Comparison of ENCODE assay signal across 27 cellular contexts in genomic region chr2:189000221-189000620, GRCh38. TPM values are rescaled to one million over a fixed set of nuclear protein-coding genes. Genes with fewer than 3 reads are reported as not detected.
DNase-seq lines count a peak whose midpoint lies in the region; ATAC-seq and TF ChIP-seq lines count a peak whose summit lies in the region.
"Had no signal": no experiment of that assay in that cellular context is flagged by ENCODE, and none has a peak within 500 bp of the region (broad histone marks: within the 10 kb centered on the region; RNA-seq: fewer than 3 reads in every experiment).

No MANE protein-coding gene starts in this region.

- H3K4me2 ChIP-seq in HCT116 (ENCODE audit: low read length) (no peak overlapping the region), PC-3 (ENCODE audit: low read length) (no peak overlapping the region), mesenchymal stem cell (ENCODE audit: low read length, poor library complexity, severe bottlenecking) (no peak overlapping the region)
- H3K4me2 ChIP-seq: A549 had no signal

- no peak overlapping the region for H3K27ac ChIP-seq in HCT116 (ENCODE audit: low read depth, low read length)
- peak overlapping the region; percentile 18; the same call in 1 of the 2 replicates for H3K27ac ChIP-seq in PC-3 (ENCODE audit: low read length)
- no peak overlapping the region for H3K27ac ChIP-seq in mesenchymal stem cell (ENCODE audit: low read length, poor library complexity, severe bottlenecking)
- peak overlapping the region; percentile 58 for H3K27ac ChIP-seq in subcutaneous abdominal adipose tissue (ENCODE audit: low read depth, low read length)
- H3K27ac ChIP-seq: A549, SJSA1 had no signal

- H2AFZ ChIP-seq in HCT116 (ENCODE audit: low read depth, low read length, poor library complexity, severe bottlenecking) = peak overlapping the region; percentile 81
- H2AFZ ChIP-seq in PC-3 (ENCODE audit: low read length) = no peak overlapping the region
- no peak overlapping the region for H2AFZ ChIP-seq in mesenchymal stem cell (ENCODE audit: low read depth, low read length)

- H3K9ac ChIP-seq in HCT116 (ENCODE audit: low read length) (no peak overlapping the region), PC-3 (ENCODE audit: low read length) (no peak overlapping the region), mesenchymal stem cell (ENCODE audit: low read length) (peak overlapping the region; percentile 59), subcutaneous abdominal adipose tissue (ENCODE audit: low read length in 5 of 5) (no peak overlapping the region)

- H3K4me1 ChIP-seq in HCT116 (ENCODE audit: control insufficient read depth in 1 of 2, insufficient read depth in 2 of 2, low read length in 2 of 2) = peaks cover 0 to 14% of the 10 kb centered on the region in 2 experiments; a peak in 2 of 4 replicates
- H3K4me1 ChIP-seq in PC-3 (ENCODE audit: insufficient read depth, low read length) = peaks cover 33% of the 10 kb centered on the region
- no peaks in the 10 kb centered on the region for H3K4me1 ChIP-seq in mesenchymal stem cell (ENCODE audit: control insufficient read depth, insufficient read depth, low read depth, low read length)
- H3K4me1 ChIP-seq in subcutaneous abdominal adipose tissue (ENCODE audit: control insufficient read depth in 5 of 5, insufficient read depth in 5 of 5, low read length in 5 of 5) = peaks cover 0 to 2% (median 0%) of the 10 kb centered on the region in 5 donors

- intact Hi-C loops in HCT116 (cut with micrococcal nuclease) = no loop called here
- intact Hi-C loops in PC-3 (cut with micrococcal nuclease) = no loop called here

- H2BK15ac ChIP-seq in mesenchymal stem cell (ENCODE audit: low read depth, poor library complexity, severe bottlenecking) = no peak overlapping the region

- RAD21 ChIA-PET in HCT116 (lab: Charles Lee; ENCODE audit: low non-redundant PET in 1 of 2, low total read pairs in 2 of 2, uncharacterized antibody in 2 of 2, unreplicated experiment in 2 of 2) = no interaction called here

- TF ChIP-seq RAD21 in HCT116 (IDR thresholded peaks at IDR 0.05; ENCODE audit: low read depth) = no peak

- no peaks in the 10 kb centered on the region for H3K9me3 Mint-ChIP-seq in activated T-cell treated with anti-CD3 and anti-CD28 coated beads, Interleukin-2, amount 50 U/mL, for 24 hours
- H3K9me3 Mint-ChIP-seq: CD4-positive, alpha-beta memory T cell had no signal

- no peak for TF ChIP-seq POLR2A in HCT116 (IDR thresholded peaks at IDR 0.05; ENCODE audit: borderline replicate concordance, extremely low read depth, insufficient read depth, insufficient read length)

- DNase-seq in HCT116 (ENCODE audit: low read depth, low spot score) (no peak), PC-3 (no peak), mesenchymal stem cell (no peak), NCI-H446 treated with DMSO at 0.1 percent for 48 hours (lab: John Stamatoyannopoulos, UW) (no peak)
- no peak for DNase-seq in activated T-cell treated with anti-CD3 and anti-CD28 coated beads, Interleukin-2, amount 50 U/mL, for 24 hours
- DNase-seq: C1 segment of cervical spinal cord; CD4-positive, alpha-beta memory T cell; COR-L47; DMS53; HCEC 1CT; Kasumi-1; MV-4-11; NCI-H1105 treated with DMSO at 0.1 percent for 48 hours; NCI-H146; NCI-H1930; NCI-H526 treated with DMSO at 0.1 percent for 48 hours; Right ventricle myocardium superior; RPMI8226 had no signal

- BruUV-seq in HCT116 (replicated peaks; lab: Mats Ljungman, UMichigan) (no TSS peak), PC-3 (replicated peaks; lab: Mats Ljungman, UMichigan) (no TSS peak)

- H3K4me3 ChIP-seq in HCT116 (replicated peaks in 1 of 2; ENCODE audit: low read depth in 1 of 2, low read length in 2 of 2) (no peak overlapping the region), PC-3 (ENCODE audit: low read length) (no peak overlapping the region), mesenchymal stem cell (ENCODE audit: insufficient read depth in 1 of 2, low read depth in 1 of 2, low read length in 2 of 2) (no peak overlapping the region), subcutaneous abdominal adipose tissue (ENCODE audit: low read depth in 1 of 5, low read length in 5 of 5) (no peak overlapping the region)
- H3K4me3 ChIP-seq: A549, K562, SJSA1 had no signal

- H3K27ac Mint-ChIP-seq in activated T-cell treated with anti-CD3 and anti-CD28 coated beads, Interleukin-2, amount 50 U/mL, for 24 hours = no peak overlapping the region
- H3K27ac Mint-ChIP-seq: CD4-positive, alpha-beta memory T cell had no signal

- peaks cover 7% of the 10 kb centered on the region for H3K79me1 ChIP-seq in mesenchymal stem cell (replicated peaks; ENCODE audit: low read length, poor library complexity, severe bottlenecking)

- H2BK5ac ChIP-seq in mesenchymal stem cell (ENCODE audit: low read depth, low read length, poor library complexity, severe bottlenecking) = no peak overlapping the region

- no peaks in the 10 kb centered on the region for H3K36me3 Mint-ChIP-seq in activated T-cell treated with anti-CD3 and anti-CD28 coated beads, Interleukin-2, amount 50 U/mL, for 24 hours (ENCODE audit: low read depth)
- H3K36me3 Mint-ChIP-seq: CD4-positive, alpha-beta memory T cell had no signal

- TF ChIP-seq CTCF in HCT116 (IDR thresholded peaks at IDR 0.05 in 2 of 3, conservative IDR thresholded peaks at IDR 0.05 in 1 of 3; ENCODE audit: borderline replicate concordance in 1 of 3, insufficient read depth in 1 of 3, low read depth in 2 of 3, low read length in 2 of 3) (no peak), PC-3 (conservative IDR thresholded peaks at IDR 0.05; ENCODE audit: low read depth, low read length) (no peak)

- peaks cover 4% of the 10 kb centered on the region for H3K4me1 Mint-ChIP-seq in activated T-cell treated with anti-CD3 and anti-CD28 coated beads, Interleukin-2, amount 50 U/mL, for 24 hours (ENCODE audit: low read depth)

- POLR2A ChIA-PET in HCT116 (lab: Charles Lee) (no interaction called here), PC-3 (lab: Charles Lee; ENCODE audit: unreplicated experiment) (no interaction called here)

- no peak overlapping the region for H3K18ac ChIP-seq in mesenchymal stem cell (ENCODE audit: low read depth in 1 of 2, low read length in 2 of 2)

- H3K27me3 ChIP-seq in HCT116 (ENCODE audit: insufficient read depth, low read length) (no peaks in the 10 kb centered on the region), PC-3 (ENCODE audit: low read length) (no peaks in the 10 kb centered on the region), mesenchymal stem cell (ENCODE audit: control insufficient read depth in 1 of 2, insufficient read depth in 1 of 2, low read length in 2 of 2) (no peaks in the 10 kb centered on the region), subcutaneous abdominal adipose tissue (ENCODE audit: control insufficient read depth in 5 of 5, insufficient read depth in 4 of 5, low read length in 5 of 5) (no peaks in the 10 kb centered on the region)
- H3K27me3 ChIP-seq: SJSA1 had no signal

- no peaks in the 10 kb centered on the region for H3F3A ChIP-seq in PC-3 (ENCODE audit: low read length, unreplicated experiment)

- no peak overlapping the region for H3K4me3 Mint-ChIP-seq in activated T-cell treated with anti-CD3 and anti-CD28 coated beads, Interleukin-2, amount 50 U/mL, for 24 hours
- H3K4me3 Mint-ChIP-seq: CD4-positive, alpha-beta memory T cell had no signal

- no peak overlapping the region for H2AK5ac ChIP-seq in mesenchymal stem cell (ENCODE audit: low read length, severe bottlenecking)

- H3K79me2 ChIP-seq in HCT116 (ENCODE audit: insufficient read depth, low read length) (no peaks in the 10 kb centered on the region), PC-3 (ENCODE audit: low read length) (no peaks in the 10 kb centered on the region)

- H4K8ac ChIP-seq in mesenchymal stem cell (ENCODE audit: low read length) = no peak overlapping the region

- H3K14ac ChIP-seq in mesenchymal stem cell (ENCODE audit: low read length in 2 of 2) = no peak overlapping the region

- H3K9me2 ChIP-seq in HCT116 (ENCODE audit: insufficient read depth) (no peaks in the 10 kb centered on the region), PC-3 (replicated peaks; ENCODE audit: low read length) (peaks cover 4% of the 10 kb centered on the region; the same call in 1 of the 2 replicates)

- no peaks in the 10 kb centered on the region for H3K27me3 Mint-ChIP-seq in activated T-cell treated with anti-CD3 and anti-CD28 coated beads, Interleukin-2, amount 50 U/mL, for 24 hours
- H3K27me3 Mint-ChIP-seq: CD4-positive, alpha-beta memory T cell had no signal

- no peak overlapping the region for H3K23ac ChIP-seq in mesenchymal stem cell (ENCODE audit: low read length in 2 of 2)

- H2BK120ac ChIP-seq in mesenchymal stem cell (ENCODE audit: low read depth, low read length) = no peak overlapping the region

- no peaks in the 10 kb centered on the region for H4K20me1 ChIP-seq in HCT116 (ENCODE audit: insufficient read depth)
- no peaks in the 10 kb centered on the region for H4K20me1 ChIP-seq in PC-3 (ENCODE audit: low read length)

- no peak overlapping the region for H4K91ac ChIP-seq in mesenchymal stem cell (ENCODE audit: low read length)

- H3K36me3 ChIP-seq in HCT116 (ENCODE audit: control insufficient read depth in 1 of 2, insufficient read depth in 2 of 2, low read length in 2 of 2) (no peaks in the 10 kb centered on the region), PC-3 (ENCODE audit: low read depth, low read length) (no peaks in the 10 kb centered on the region), mesenchymal stem cell (ENCODE audit: control insufficient read depth in 1 of 2, insufficient read depth in 2 of 2, low read depth in 1 of 2, low read length in 2 of 2) (peaks cover 30 to 99% of the 10 kb centered on the region in 2 experiments), subcutaneous abdominal adipose tissue (ENCODE audit: control insufficient read depth in 5 of 5, insufficient read depth in 5 of 5, low read length in 5 of 5) (peaks cover 54 to 97% (median 83%) of the 10 kb centered on the region in 5 donors)

- H3K9me3 ChIP-seq in HCT116 (ENCODE audit: control insufficient read depth in 1 of 2, insufficient read depth in 1 of 2, low read depth in 1 of 2, low read length in 2 of 2) (no peaks in the 10 kb centered on the region), PC-3 (ENCODE audit: low read length) (no peaks in the 10 kb centered on the region), mesenchymal stem cell (ENCODE audit: control insufficient read depth, low read length) (no peaks in the 10 kb centered on the region), subcutaneous abdominal adipose tissue (ENCODE audit: control insufficient read depth in 5 of 5, low read length in 5 of 5) (no peaks in the 10 kb centered on the region)
- H3K9me3 ChIP-seq: A549, SJSA1 had no signal

- ATAC-seq in HCT116 (no peak), PC-3 (no peak), HG02938 (IDR thresholded peaks at IDR 0.05; ENCODE audit: unreplicated experiment) (no peak), HG02840 (IDR thresholded peaks at IDR 0.05; ENCODE audit: low FRiP score, unreplicated experiment) (no peak)
- ATAC-seq: A549, HepG2, K562 had no signal

- CTCF ChIA-PET in HCT116 (lab: Charles Lee) (no interaction called here), PC-3 (lab: Charles Lee) (no interaction called here)

- H3K4ac ChIP-seq in mesenchymal stem cell (ENCODE audit: low read depth in 1 of 2, low read length in 2 of 2) = no peak overlapping the region

- no peak overlapping the region for H2BK12ac ChIP-seq in mesenchymal stem cell (ENCODE audit: low read length in 2 of 2)

RNA-seq across cellular contexts. Expression of gene COL3A1, which starts 26.0 kb away (rescaled TPM):
- total RNA-seq in HCT116 (2021; ENCODE audit: unreplicated experiment) (1.0 TPM), PC-3 (2014; rRNA removed) (0.23 and 0.36 TPM in 2 replicates)
- polyA plus RNA-seq in HCT116 (2012) = 0.02 and 0.05 TPM in 2 replicates
- polyA plus RNA-seq in mesenchymal stem cell (2013, experiment 1 of 2) = 3,787 TPM
- 4,096 TPM for polyA plus RNA-seq in mesenchymal stem cell (2013, experiment 2 of 2)
- total RNA-seq: CD4-positive, alpha-beta memory T cell; HT-29; MCF 10A had no signal
- polyA plus RNA-seq: CD4-positive, alpha-beta memory T cell; HepG2 had no signal

Comparison
In these comparisons a context has a peak if more than half of its experiments do, and no peak if none do; other contexts are left out.
1. H3K27ac ChIP-seq: peak in PC-3 (single experiment) and subcutaneous abdominal adipose tissue (single experiment); none in HCT116 (single experiment) and mesenchymal stem cell (single experiment).